Comparison of ENCODE assay signal across 9 cellular contexts in the genomic region with DNA sequence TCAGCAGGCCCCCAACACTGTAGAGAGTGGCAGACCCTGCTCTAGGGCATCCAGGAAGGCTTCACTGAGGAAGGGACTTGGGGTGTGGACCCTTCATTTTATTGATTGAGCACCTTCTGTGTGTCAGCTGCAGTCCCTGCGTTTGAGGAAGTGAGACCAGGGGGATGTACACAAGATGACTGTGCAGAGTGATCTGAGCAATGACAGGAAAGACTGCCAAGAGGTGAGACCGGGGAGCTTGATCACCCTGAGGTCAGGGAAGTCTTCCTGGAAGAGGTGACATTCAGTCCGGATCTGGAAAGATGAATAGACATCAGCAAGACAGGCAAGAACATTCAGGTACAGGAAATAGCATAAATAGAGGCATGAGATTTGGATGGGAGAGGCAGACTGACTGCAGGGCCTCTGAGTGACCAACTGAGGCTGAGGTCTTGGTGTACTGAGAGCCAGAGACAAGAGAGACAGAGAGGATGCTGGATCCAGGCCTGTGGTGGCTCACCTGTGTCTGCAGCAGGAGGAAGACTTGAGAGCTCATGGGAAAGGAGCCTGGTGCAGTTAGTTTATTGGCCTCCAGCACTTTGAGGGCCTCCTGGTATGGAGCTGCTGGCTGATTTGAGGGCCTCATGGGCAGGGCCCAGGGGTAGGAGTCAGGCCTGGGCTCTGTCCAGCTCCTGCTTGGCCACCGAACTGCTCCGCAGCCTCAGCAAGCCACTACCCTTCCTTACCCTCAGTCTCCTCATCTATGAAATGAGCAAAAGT. TPM values are rescaled to one million over a fixed set of nuclear protein-coding genes. Genes with fewer than 3 reads are reported as not detected.
DNase-seq lines count a peak whose midpoint lies in the region; ATAC-seq and TF ChIP-seq lines count a peak whose summit lies in the region.
"Had no signal": no experiment of that assay in that cellular context is flagged by ENCODE, and none has a peak within 500 bp of the region (broad histone marks: within the 10 kb centered on the region; RNA-seq: fewer than 3 reads in every experiment).

No MANE protein-coding gene starts in this region.

- peak; percentile 82 for ATAC-seq in HG02981 (IDR thresholded peaks at IDR 0.05; ENCODE audit: unreplicated experiment)
- ATAC-seq in stimulated activated naive CD8-positive, alpha-beta T cell treated with anti-CD3 and anti-CD28 coated beads, Interleukin-15, amount 100 ng/mL, for 72 hours: peak; percentile 84

- H3K4me3 Mint-ChIP-seq in activated naive CD4-positive, alpha-beta T cell treated with anti-CD3 and anti-CD28 coated beads, Interleukin-2, amount 10 ng/mL, durations not matched to agents 7 days and 5 days: no peak overlapping the region
- no peak overlapping the region for H3K4me3 Mint-ChIP-seq in stimulated activated naive CD8-positive, alpha-beta T cell treated with anti-CD3 and anti-CD28 coated beads, Interleukin-15, amount 100 ng/mL, for 72 hours
- no peak overlapping the region for H3K4me3 Mint-ChIP-seq in Calu3 (ENCODE audit: low read depth, unreplicated experiment)
- no peak overlapping the region for H3K4me3 Mint-ChIP-seq in nephron progenitor cell

- H3K36me3 Mint-ChIP-seq in activated naive CD4-positive, alpha-beta T cell treated with anti-CD3 and anti-CD28 coated beads, Interleukin-2, amount 10 ng/mL, durations not matched to agents 7 days and 5 days: no peaks in the 10 kb centered on the region
- H3K36me3 Mint-ChIP-seq in Calu3 (ENCODE audit: insufficient read depth, unreplicated experiment): no peaks in the 10 kb centered on the region
- no peaks in the 10 kb centered on the region for H3K36me3 Mint-ChIP-seq in nephron progenitor cell (ENCODE audit: low read depth)

- DNase-seq in activated naive CD4-positive, alpha-beta T cell treated with anti-CD3 and anti-CD28 coated beads, Interleukin-2, amount 10 ng/mL, durations not matched to agents 7 days and 5 days: peak; percentile 24
- no peak for DNase-seq in activated naive CD4-positive, alpha-beta T cell treated with anti-CD3 and anti-CD28 coated beads, Interleukin-2, amount 50 U/mL, for 16 hours
- DNase-seq in SIG-M5 treated with dmso at 0.1 percent for 504 hours (lab: John Stamatoyannopoulos, UW; ENCODE audit: unreplicated experiment): peak; percentile 71
- DNase-seq in stimulated activated naive CD8-positive, alpha-beta T cell treated with anti-CD3 and anti-CD28 coated beads, Interleukin-15, amount 100 ng/mL, for 72 hours: peak in 1 of 2 donors; percentile 40
- no peak for DNase-seq in Calu3
- no peak for DNase-seq in NCI-H1694 (lab: John Stamatoyannopoulos, UW)
- no peak for DNase-seq in nephron progenitor cell

- CTCF ChIA-PET in activated naive CD4-positive, alpha-beta T cell treated with anti-CD3 and anti-CD28 coated beads, Interleukin-2, amount 10 ng/mL, durations not matched to agents 7 days and 5 days (lab: Charles Lee): interaction anchor here (1.0 to 2.0 kb wide), 2 partner anchors 28 to 68 kb away, joined by 3 to 6 read pairs; no protein-coding TSS in a partner anchor
- CTCF ChIA-PET in Calu3 (lab: Charles Lee): no interaction called here

- H3K27me3 Mint-ChIP-seq in activated naive CD4-positive, alpha-beta T cell treated with anti-CD3 and anti-CD28 coated beads, Interleukin-2, amount 10 ng/mL, durations not matched to agents 7 days and 5 days: peaks cover 32% of the 10 kb centered on the region
- peaks cover 24% of the 10 kb centered on the region for H3K27me3 Mint-ChIP-seq in stimulated activated naive CD8-positive, alpha-beta T cell treated with anti-CD3 and anti-CD28 coated beads, Interleukin-15, amount 100 ng/mL, for 72 hours
- H3K27me3 Mint-ChIP-seq in Calu3 (ENCODE audit: unreplicated experiment): peaks cover 19% of the 10 kb centered on the region
- H3K27me3 Mint-ChIP-seq in nephron progenitor cell (ENCODE audit: low read depth, poor library complexity): peaks cover 50% of the 10 kb centered on the region

- H3K9me3 Mint-ChIP-seq in activated naive CD4-positive, alpha-beta T cell treated with anti-CD3 and anti-CD28 coated beads, Interleukin-2, amount 10 ng/mL, durations not matched to agents 7 days and 5 days: no peaks in the 10 kb centered on the region
- H3K9me3 Mint-ChIP-seq in stimulated activated naive CD8-positive, alpha-beta T cell treated with anti-CD3 and anti-CD28 coated beads, Interleukin-15, amount 100 ng/mL, for 72 hours: no peaks in the 10 kb centered on the region
- H3K9me3 Mint-ChIP-seq in Calu3 (ENCODE audit: low read depth, unreplicated experiment) (no peaks in the 10 kb centered on the region), nephron progenitor cell (no peaks in the 10 kb centered on the region)

- H3K27ac Mint-ChIP-seq in activated naive CD4-positive, alpha-beta T cell treated with anti-CD3 and anti-CD28 coated beads, Interleukin-2, amount 10 ng/mL, durations not matched to agents 7 days and 5 days: no peak overlapping the region
- H3K27ac Mint-ChIP-seq in stimulated activated naive CD8-positive, alpha-beta T cell treated with anti-CD3 and anti-CD28 coated beads, Interleukin-15, amount 100 ng/mL, for 72 hours: peak overlapping the region in 1 of 2 donors; percentile 86
- H3K27ac Mint-ChIP-seq in Calu3 (ENCODE audit: unreplicated experiment): no peak overlapping the region
- H3K27ac Mint-ChIP-seq in nephron progenitor cell: no peak overlapping the region

- H3K4me1 Mint-ChIP-seq in activated naive CD4-positive, alpha-beta T cell treated with anti-CD3 and anti-CD28 coated beads, Interleukin-2, amount 10 ng/mL, durations not matched to agents 7 days and 5 days: peaks cover 28% of the 10 kb centered on the region
- H3K4me1 Mint-ChIP-seq in stimulated activated naive CD8-positive, alpha-beta T cell treated with anti-CD3 and anti-CD28 coated beads, Interleukin-15, amount 100 ng/mL, for 72 hours: peaks cover 32% of the 10 kb centered on the region
- H3K4me1 Mint-ChIP-seq in Calu3 (ENCODE audit: low read depth, unreplicated experiment) (peaks cover 27% of the 10 kb centered on the region), nephron progenitor cell (peaks cover 17% of the 10 kb centered on the region)

- intact Hi-C loops in Calu3 (cut with micrococcal nuclease; ENCODE audit: unreplicated experiment): no loop called here

- TF ChIP-seq CTCF in Calu3 (IDR thresholded peaks at IDR 0.05; ENCODE audit: unreplicated experiment): no peak
- TF ChIP-seq CTCF in nephron progenitor cell (IDR thresholded peaks at IDR 0.05): no peak

- no TSS peak for BruUV-seq in Calu3 (replicated peaks; lab: Mats Ljungman, UMichigan)

RNA-seq across cellular contexts. Expression of a gene that starts 5.2 kb away (rescaled TPM):
- 3.9 and 7.5 TPM in 2 replicates for total RNA-seq in Calu3 (2022)

RNA-seq across cellular contexts. Expression of a gene that starts 41.2 kb away (rescaled TPM):
- total RNA-seq in Calu3 (2022): 18.5 and 26.6 TPM in 2 replicates

RNA-seq across cellular contexts. Expression of a gene that starts 56.1 kb away (rescaled TPM):
- total RNA-seq in Calu3 (2022): not detected in 2 replicates
- total RNA-seq: T-helper 2 cell treated with Interferon-gamma antibody and Interleukin-4, amounts not matched to agents 100 ng/mL and 5 ng/mL, for 36 hours had no signal

Comparison
In these comparisons a context has a peak if more than half of its experiments do, and no peak if none do; other contexts are left out.
1. DNase-seq: peak in activated naive CD4-positive, alpha-beta T cell treated with anti-CD3 and anti-CD28 coated beads, Interleukin-2, amount 10 ng/mL, durations not matched to agents 7 days and 5 days (single experiment) and SIG-M5 treated with dmso at 0.1 percent for 504 hours (single experiment); none in activated naive CD4-positive, alpha-beta T cell treated with anti-CD3 and anti-CD28 coated beads, Interleukin-2, amount 50 U/mL, for 16 hours (single experiment), Calu3 (single experiment), NCI-H1694 (single experiment) and nephron progenitor cell (single experiment).